ENCODE assay signal across 8 cellular contexts in genomic region chr9:73107489-73108069, GRCh38. TPM values are rescaled to one million over a fixed set of nuclear protein-coding genes. Genes with fewer than 3 reads are reported as not detected.
DNase-seq lines count a peak whose midpoint lies in the region; ATAC-seq, FAIRE-seq and TF ChIP-seq lines count a peak whose summit lies in the region.
"Not testable (repeated sequence)": the region's sequence is repeated elsewhere in the genome, so short reads cannot be mapped to it uniquely, and the experiment has no call there.

No MANE protein-coding gene starts in this region.

- peak; percentile 80 for ATAC-seq in GM19023 (IDR thresholded peaks at IDR 0.05; ENCODE audit: unreplicated experiment)
- ATAC-seq in HG03103 (IDR thresholded peaks at IDR 0.05; ENCODE audit: low read depth, unreplicated experiment) = peak; percentile 89
- peak; percentile 94 for ATAC-seq in activated CD4-positive, alpha-beta T cell treated with anti-CD3 and anti-CD28 coated beads for 36 hours

- H3K27ac Mint-ChIP-seq in activated CD4-positive, alpha-beta T cell treated with anti-CD3 and anti-CD28 coated beads for 36 hours = not testable (repeated sequence)

- DNase-seq in AG09319 (ENCODE audit: extremely low read depth, low read depth); kidney: not testable (repeated sequence)
- DNase-seq in NCI-H446 treated with DMSO at 0.1 percent for 48 hours (lab: John Stamatoyannopoulos, UW) (peak; percentile 8), cardiac fibroblast (ENCODE audit: low read depth in 2 of 2) (peak; percentile 70 to 73)
- DNase-seq in activated CD4-positive, alpha-beta T cell treated with anti-CD3 and anti-CD28 coated beads for 36 hours = peak; percentile 79
- DNase-seq in stimulated activated CD4-positive, alpha-beta T cell treated with anti-CD3 and anti-CD28 coated beads, Interleukin-1b, Interleukin-23, amount 100 ng/mL, for 48 hours = peak; percentile 55

- not testable (repeated sequence) for H3K27ac ChIP-seq in kidney (ENCODE audit: low read depth in 2 of 2, low read length in 2 of 2)

- not testable (repeated sequence) for H3K27me3 Mint-ChIP-seq in activated CD4-positive, alpha-beta T cell treated with anti-CD3 and anti-CD28 coated beads for 36 hours

- peak; percentile 75 for FAIRE-seq in kidney (lab: Jason Lieb, UNC)

- H3K4me3 ChIP-seq in cardiac fibroblast (replicated peaks in 1 of 2; ENCODE audit: low read depth in 2 of 2, low read length in 2 of 2); kidney (ENCODE audit: low read length in 2 of 2): not testable (repeated sequence)

- not testable (repeated sequence) for H3K4me3 Mint-ChIP-seq in activated CD4-positive, alpha-beta T cell treated with anti-CD3 and anti-CD28 coated beads for 36 hours

- TF ChIP-seq CTCF in AG09319 (IDR thresholded peaks at IDR 0.05; ENCODE audit: low read depth, low read length) (peak; percentile 83), cardiac fibroblast (IDR thresholded peaks at IDR 0.05; ENCODE audit: low read depth, low read length) (peak; percentile 74), kidney (IDR thresholded peaks at IDR 0.05; ENCODE audit: borderline replicate concordance, extremely low read depth, insufficient read depth) (peak; percentile 73)

- intact Hi-C loops in activated CD4-positive, alpha-beta T cell treated with anti-CD3 and anti-CD28 coated beads for 36 hours (cut with DNase I, micrococcal nuclease) = loop anchor here (1.0 kb wide), 2 partner anchors 76 to 77 kb away; no protein-coding TSS in a partner anchor
- intact Hi-C loops in kidney (cut with DNase I) = loop anchor here (5.0 kb wide), 1 partner anchor 75 kb away; no protein-coding TSS in a partner anchor

- H3K9me3 ChIP-seq in kidney (ENCODE audit: control insufficient read depth in 1 of 2, low read length in 2 of 2) = not testable (repeated sequence)

- not testable (repeated sequence) for H3K36me3 ChIP-seq in kidney (ENCODE audit: control insufficient read depth in 1 of 2, insufficient read depth in 2 of 2, low read length in 2 of 2)

- POLR2A ChIA-PET in activated CD4-positive, alpha-beta T cell treated with anti-CD3 and anti-CD28 coated beads for 36 hours (lab: Charles Lee) = not testable (repeated sequence)

- H3K9me3 Mint-ChIP-seq in activated CD4-positive, alpha-beta T cell treated with anti-CD3 and anti-CD28 coated beads for 36 hours (ENCODE audit: low read depth) = not testable (repeated sequence)

- H3K9ac ChIP-seq in kidney (ENCODE audit: low read length in 2 of 2) = not testable (repeated sequence)

- CTCF ChIA-PET in activated CD4-positive, alpha-beta T cell treated with anti-CD3 and anti-CD28 coated beads for 36 hours (lab: Charles Lee) = interaction anchor here (0.6 to 7.9 kb wide), 30 partner anchors 9 to 109 kb away, joined by 3 to 125 read pairs (median 4); no protein-coding TSS in a partner anchor

- H3K36me3 Mint-ChIP-seq in activated CD4-positive, alpha-beta T cell treated with anti-CD3 and anti-CD28 coated beads for 36 hours (ENCODE audit: low read depth) = not testable (repeated sequence)

- H3K4me1 Mint-ChIP-seq in activated CD4-positive, alpha-beta T cell treated with anti-CD3 and anti-CD28 coated beads for 36 hours = not testable (repeated sequence)

- H3K4me1 ChIP-seq in kidney (ENCODE audit: control insufficient read depth in 1 of 2, insufficient read depth in 1 of 2, low read depth in 1 of 2, low read length in 2 of 2) = not testable (repeated sequence)

RNA-seq across cellular contexts. Expression of gene ANXA1, which starts 44.1 kb away (rescaled TPM):
- 10 to 100 TPM; 26.0 to 30.9 TPM for total RNA-seq in activated CD4-positive, alpha-beta T cell treated with anti-CD3 and anti-CD28 coated beads for 36 hours
- 250 TPM for total RNA-seq in kidney
- 65.2 TPM for polyA plus RNA-seq in kidney (ENCODE audit: insufficient read depth, low read depth, low replicate concordance)
